1 cellular context compared by ENCODE assay signal in the genomic region with DNA sequence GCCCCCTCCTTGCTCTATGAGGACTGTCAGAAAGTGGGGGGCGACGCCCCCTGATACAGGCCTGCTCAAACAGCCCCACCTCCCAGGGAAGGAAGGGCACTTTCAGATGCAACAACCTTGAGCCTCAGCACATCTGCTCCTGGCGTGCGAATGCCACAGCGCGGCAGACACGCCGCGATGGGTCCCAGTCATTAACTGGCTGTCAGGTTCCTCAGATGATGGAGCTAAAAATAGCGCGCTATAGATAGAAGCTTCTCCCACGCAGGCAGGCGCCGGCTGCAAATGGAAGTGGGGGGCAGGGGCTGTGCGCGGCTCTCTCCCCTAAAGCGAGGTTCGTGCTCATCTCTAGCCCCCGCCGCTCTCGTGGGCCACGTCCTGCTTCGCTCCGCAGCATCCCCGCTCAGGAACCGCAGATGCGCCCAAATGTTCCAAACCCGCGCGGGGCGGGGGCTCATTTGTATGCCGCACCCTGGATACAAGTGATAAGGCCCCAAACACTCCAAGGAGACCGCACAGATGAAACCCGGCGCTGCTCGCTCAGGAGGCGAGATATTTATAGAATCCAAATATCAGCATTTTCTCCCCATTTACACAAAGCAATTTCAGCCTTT.
TF ChIP-seq lines count a peak whose summit lies in the region.

No MANE protein-coding gene starts in this region.

TF ChIP-seq in HepG2, 621 proteins besides CTCF, POLR2A, EP300 and RAD21 (continued from another document):
- TF ChIP-seq HOXA9 (CRISPR knock-in tag; IDR thresholded peaks at IDR 0.05; ENCODE audit: borderline replicate concordance), result no peak
- TF ChIP-seq IKZF4 (CRISPR knock-in tag; IDR thresholded peaks at IDR 0.05; ENCODE audit: borderline replicate concordance, low read depth, not compliant biosample characterization), result no peak
- TF ChIP-seq MYC (CRISPR knock-in tag; IDR thresholded peaks at IDR 0.05; ENCODE audit: borderline replicate concordance), result no peak
- no peak for TF ChIP-seq MTA3 (CRISPR knock-in tag; IDR thresholded peaks at IDR 0.05)
- no peak for TF ChIP-seq CBX5 (CRISPR knock-in tag; IDR thresholded peaks at IDR 0.05; ENCODE audit: borderline replicate concordance)
- no peak for TF ChIP-seq PHF20 (CRISPR knock-in tag; IDR thresholded peaks at IDR 0.05)
